ENCODE assay signal across 16 cellular contexts in the genomic region with DNA sequence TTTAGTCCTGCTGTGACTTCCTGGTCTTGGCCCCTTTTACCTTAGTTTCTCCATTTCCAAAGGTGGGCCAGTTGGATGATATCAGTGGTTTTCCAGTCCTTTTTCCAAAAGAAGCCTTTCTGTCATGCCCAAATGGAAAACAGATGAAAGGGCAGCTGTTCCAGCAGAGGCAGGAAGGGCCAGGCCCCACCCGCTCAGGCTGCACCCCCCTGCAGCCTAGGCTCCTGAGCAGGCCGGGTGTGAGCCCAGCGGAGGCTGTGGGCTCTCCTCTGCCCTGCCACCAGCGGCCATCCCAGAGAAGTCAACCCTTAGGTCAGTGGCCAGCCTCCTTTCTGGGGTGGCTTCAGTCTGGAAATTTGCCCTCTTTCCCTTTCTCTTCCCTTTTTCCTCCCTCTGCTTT. TPM values are rescaled to one million over a fixed set of nuclear protein-coding genes. Genes with fewer than 3 reads are reported as not detected.
DNase-seq lines count a peak whose midpoint lies in the region; ATAC-seq and TF ChIP-seq lines count a peak whose summit lies in the region.
"Had no signal": no experiment of that assay in that cellular context is flagged by ENCODE, and none has a peak within 500 bp of the region (broad histone marks: within the 10 kb centered on the region; RNA-seq: fewer than 3 reads in every experiment).

No MANE protein-coding gene starts in this region.

- peak overlapping the region; percentile 73 for H2BK15ac ChIP-seq in mesenchymal stem cell (ENCODE audit: low read depth, poor library complexity, severe bottlenecking)

- H3K27ac Mint-ChIP-seq in activated naive CD8-positive, alpha-beta T cell: peak overlapping the region; percentile 67
- no peak overlapping the region for H3K27ac Mint-ChIP-seq in activated naive CD8-positive, alpha-beta T cell treated with anti-CD3 and anti-CD28 coated beads for 36 hours
- H3K27ac Mint-ChIP-seq: T-helper 1 cell treated with Interleukin-12 subunit alpha and Interleukin-12 subunit beta and Interleukin-4 antibody, amounts not matched to agents 30 μg/mL and 1 μg/mL, for 36 hours had no signal

- no peak overlapping the region for H3K4me2 ChIP-seq in mesenchymal stem cell (ENCODE audit: low read length, poor library complexity, severe bottlenecking)
- H3K4me2 ChIP-seq: KMS-11 had no signal

- WGBS in mesenchymal stem cell: 89% methylated on average over 4 of the region's 4 CpGs

- peak overlapping the region; percentile 91 to 99 for H3K18ac ChIP-seq in mesenchymal stem cell (ENCODE audit: low read depth in 1 of 2, low read length in 2 of 2)

- no peak overlapping the region for H2BK5ac ChIP-seq in mesenchymal stem cell (ENCODE audit: low read depth, low read length, poor library complexity, severe bottlenecking)

- no peak for TF ChIP-seq CTCF in ascending aorta (IDR thresholded peaks at IDR 0.05)
- no peak for TF ChIP-seq CTCF in tibial artery (IDR thresholded peaks at IDR 0.05)

- H3K27me3 Mint-ChIP-seq in activated naive CD8-positive, alpha-beta T cell: no peaks in the 10 kb centered on the region
- no peaks in the 10 kb centered on the region for H3K27me3 Mint-ChIP-seq in activated naive CD8-positive, alpha-beta T cell treated with anti-CD3 and anti-CD28 coated beads for 36 hours
- H3K27me3 Mint-ChIP-seq: naive B cell had no signal

- H2BK120ac ChIP-seq in mesenchymal stem cell (ENCODE audit: low read depth, low read length): no peak overlapping the region

- no peaks in the 10 kb centered on the region for H3K9me3 Mint-ChIP-seq in activated naive CD8-positive, alpha-beta T cell (ENCODE audit: low read depth)
- H3K9me3 Mint-ChIP-seq in activated naive CD8-positive, alpha-beta T cell treated with anti-CD3 and anti-CD28 coated beads for 36 hours: no peaks in the 10 kb centered on the region
- H3K9me3 Mint-ChIP-seq: naive B cell; T-helper 1 cell treated with Interleukin-12 subunit alpha and Interleukin-12 subunit beta and Interleukin-4 antibody, amounts not matched to agents 30 μg/mL and 1 μg/mL, for 36 hours had no signal

- no peaks in the 10 kb centered on the region for H3K36me3 Mint-ChIP-seq in activated naive CD8-positive, alpha-beta T cell
- peaks cover 7% of the 10 kb centered on the region for H3K36me3 Mint-ChIP-seq in activated naive CD8-positive, alpha-beta T cell treated with anti-CD3 and anti-CD28 coated beads for 36 hours
- H3K36me3 Mint-ChIP-seq: naive B cell had no signal

- H3K27ac ChIP-seq in ascending aorta (peak overlapping the region; percentile 86 to 92), mesenchymal stem cell (ENCODE audit: low read length, poor library complexity, severe bottlenecking) (no peak overlapping the region), tibial artery (peak overlapping the region; percentile 83 to 87)
- H3K27ac ChIP-seq: brain microvascular endothelial cell, KMS-11 had no signal

- H3K9ac ChIP-seq in mesenchymal stem cell (ENCODE audit: low read length): no peak overlapping the region
- H3K9ac ChIP-seq: KMS-11 had no signal

- no peak overlapping the region for H3K23ac ChIP-seq in mesenchymal stem cell (ENCODE audit: low read length in 2 of 2)

- H3K4me1 ChIP-seq in ascending aorta: peaks cover 26 to 45% of the 10 kb centered on the region in 2 donors
- peaks cover 31% of the 10 kb centered on the region for H3K4me1 ChIP-seq in mesenchymal stem cell (ENCODE audit: control insufficient read depth, insufficient read depth, low read depth, low read length)
- peaks cover 10 to 61% (median 48%) of the 10 kb centered on the region in 4 donors for H3K4me1 ChIP-seq in tibial artery

- H2AFZ ChIP-seq in mesenchymal stem cell (ENCODE audit: low read depth, low read length): no peak overlapping the region

- peaks cover 82% of the 10 kb centered on the region for H3K4me1 Mint-ChIP-seq in activated naive CD8-positive, alpha-beta T cell (ENCODE audit: low read depth)
- peaks cover 55% of the 10 kb centered on the region for H3K4me1 Mint-ChIP-seq in activated naive CD8-positive, alpha-beta T cell treated with anti-CD3 and anti-CD28 coated beads for 36 hours

- no peak overlapping the region for H2AK5ac ChIP-seq in mesenchymal stem cell (ENCODE audit: low read length, severe bottlenecking)

- H3K4me3 ChIP-seq in ascending aorta (no peak overlapping the region), mesenchymal stem cell (ENCODE audit: insufficient read depth in 1 of 2, low read depth in 1 of 2, low read length in 2 of 2) (peak overlapping the region in 1 of 2 experiments; percentile 8), tibial artery (no peak overlapping the region)

- DNase-seq in activated naive CD8-positive, alpha-beta T cell treated with anti-CD3 and anti-CD28 coated beads for 36 hours: no peak
- no peak for DNase-seq in ascending aorta (ENCODE audit: low spot score in 2 of 2)
- no peak for DNase-seq in mesenchymal stem cell
- no peak for DNase-seq in tibial artery
- DNase-seq in NCI-H446 treated with DMSO at 0.1 percent for 48 hours (lab: John Stamatoyannopoulos, UW): no peak
- no peak for DNase-seq in G401 (ENCODE audit: low spot score)
- DNase-seq: activated CD4-positive, alpha-beta T cell treated with anti-CD3 and anti-CD28 coated beads, Interleukin-2, amount 50 U/mL, for 1 hour; brain microvascular endothelial cell; naive B cell; NCI-H1417 treated with DMSO at 0.1 percent for 48 hours; OCI-M1; stimulated activated naive CD8-positive, alpha-beta T cell treated with anti-CD3 and anti-CD28 coated beads, Interleukin-15, Interleukin-2, amounts not matched to agents 100 U/mL and 50 U/mL, for 24 hours had no signal

- intact Hi-C loops in ascending aorta (cut with DNase I): no loop called here
- intact Hi-C loops in tibial artery (cut with DNase I; ENCODE audit: low total_unique reads): no loop called here

- H3K9me3 ChIP-seq in ascending aorta (no peaks in the 10 kb centered on the region), mesenchymal stem cell (ENCODE audit: control insufficient read depth, low read length) (no peaks in the 10 kb centered on the region), tibial artery (no peaks in the 10 kb centered on the region)

- peak overlapping the region; percentile 55 to 98 for H3K4ac ChIP-seq in mesenchymal stem cell (ENCODE audit: low read depth in 1 of 2, low read length in 2 of 2)

- no peak for ATAC-seq in GM18909 (IDR thresholded peaks at IDR 0.05; ENCODE audit: poor library complexity, unreplicated experiment)
- ATAC-seq: stimulated activated naive CD8-positive, alpha-beta T cell treated with anti-CD3 and anti-CD28 coated beads, Interleukin-15, Interleukin-2, amounts not matched to agents 100 U/mL and 50 U/mL, for 24 hours had no signal

- peak overlapping the region; percentile 68 to 100 for H2BK12ac ChIP-seq in mesenchymal stem cell (ENCODE audit: low read length in 2 of 2)

- in situ Hi-C loops in G401 (cut with HindIII; ENCODE audit: low sequenced_read_pairs): no loop called here

- no peak overlapping the region for H3K4me3 Mint-ChIP-seq in activated naive CD8-positive, alpha-beta T cell
- H3K4me3 Mint-ChIP-seq in activated naive CD8-positive, alpha-beta T cell treated with anti-CD3 and anti-CD28 coated beads for 36 hours: no peak overlapping the region
- H3K4me3 Mint-ChIP-seq: T-helper 1 cell treated with Interleukin-12 subunit alpha and Interleukin-12 subunit beta and Interleukin-4 antibody, amounts not matched to agents 30 μg/mL and 1 μg/mL, for 36 hours had no signal

- H3K27me3 ChIP-seq in ascending aorta (no peaks in the 10 kb centered on the region), mesenchymal stem cell (ENCODE audit: control insufficient read depth in 1 of 2, insufficient read depth in 1 of 2, low read length in 2 of 2) (no peaks in the 10 kb centered on the region), tibial artery (no peaks in the 10 kb centered on the region)
- H3K27me3 ChIP-seq: brain microvascular endothelial cell had no signal

- peak overlapping the region in 1 of 2 experiments; percentile 79 for H3K14ac ChIP-seq in mesenchymal stem cell (ENCODE audit: low read length in 2 of 2)

- peak overlapping the region; percentile 94 for H4K8ac ChIP-seq in mesenchymal stem cell (ENCODE audit: low read length)

- H4K91ac ChIP-seq in mesenchymal stem cell (ENCODE audit: low read length): peak overlapping the region; percentile 88

- H3K36me3 ChIP-seq in ascending aorta (no peaks in the 10 kb centered on the region), mesenchymal stem cell (ENCODE audit: control insufficient read depth in 1 of 2, insufficient read depth in 2 of 2, low read depth in 1 of 2, low read length in 2 of 2) (peaks cover 0 to 29% of the 10 kb centered on the region in 2 experiments), tibial artery (no peaks in the 10 kb centered on the region)
- H3K36me3 ChIP-seq: brain microvascular endothelial cell had no signal

- peaks cover 10% of the 10 kb centered on the region for H3K79me1 ChIP-seq in mesenchymal stem cell (replicated peaks; ENCODE audit: low read length, poor library complexity, severe bottlenecking)

RNA-seq across cellular contexts. Expression of a gene that starts 32.7 kb away (rescaled TPM):
- under 1 TPM; 0.56 to 0.80 TPM for total RNA-seq in activated naive CD8-positive, alpha-beta T cell treated with anti-CD3 and anti-CD28 coated beads for 36 hours
- total RNA-seq in ascending aorta: 51.0 TPM
- 19.4 TPM for polyA plus RNA-seq in mesenchymal stem cell (2013, experiment 1 of 2)
- 19.1 TPM for polyA plus RNA-seq in mesenchymal stem cell (2013, experiment 2 of 2)
- total RNA-seq in G401 (2014; rRNA removed; shearing (Covaris generic)): not detected in 2 replicates

Comparison
In these comparisons a context has a peak if more than half of its experiments do, and no peak if none do; other contexts are left out.
1. RNA of a gene that starts 32.7 kb away (total RNA-seq): 51.0 TPM in ascending aorta (single experiment); 0.56 to 0.80 TPM in activated naive CD8-positive, alpha-beta T cell treated with anti-CD3 and anti-CD28 coated beads for 36 hours and not detected in G401; every median in the first group is over 10 times any median in the second.